Comparison of ENCODE assay signal across 8 cellular contexts in genomic region chr5:6705088-6705487, GRCh38. TPM values are rescaled to one million over a fixed set of nuclear protein-coding genes. Genes with fewer than 3 reads are reported as not detected.
DNase-seq lines count a peak whose midpoint lies in the region; ATAC-seq and TF ChIP-seq lines count a peak whose summit lies in the region.

No MANE protein-coding gene starts in this region.

- DNase-seq in GM10248 (ENCODE audit: extremely low spot score), result peak; percentile 72
- peak; percentile 28 for DNase-seq in KBM-7
- DNase-seq in heart right ventricle, result no peak
- DNase-seq in NCI-H2029 treated with DMSO at 0.1 percent for 48 hours (lab: John Stamatoyannopoulos, UW), result no peak
- DNase-seq in NCI-H510A (lab: John Stamatoyannopoulos, UW), result no peak
- no peak for DNase-seq in germinal center (ENCODE audit: low spot score)
- DNase-seq in testis, result no peak

- in situ Hi-C loops in KBM-7 (cut with MboI; ENCODE audit: low pct_unique_long_range_greater_than_20kb, low sequenced_read_pairs), result no loop called here

- 59 to 62% methylated on average over 6 of the region's 6 CpGs for WGBS in heart right ventricle, 2 donors
- WGBS in testis, 2 donors, result 77 to 79% methylated on average over 6 of the region's 6 CpGs

- H3K4me3 ChIP-seq in heart right ventricle, result no peak overlapping the region
- no peak overlapping the region for H3K4me3 ChIP-seq in testis

- POLR2A ChIA-PET in GM10248 (lab: Yijun Ruan, JAX), result no interaction called here

- peak; percentile 62 for ATAC-seq in GM21423 (IDR thresholded peaks at IDR 0.05; ENCODE audit: unreplicated experiment)
- peak in 6 of 8 donors; percentile 5 to 42 (median 16) for ATAC-seq in heart right ventricle

- H3K27me3 ChIP-seq in heart right ventricle (no peaks in the 10 kb centered on the region), testis (no peaks in the 10 kb centered on the region)

- CTCF ChIA-PET in GM10248 (lab: Yijun Ruan, JAX), result interaction anchor here (1.0 to 1.4 kb wide), 2 partner anchors 9 to 40 kb away, joined by 4 read pairs; no protein-coding TSS in a partner anchor

- H3K36me3 ChIP-seq in heart right ventricle (no peaks in the 10 kb centered on the region), testis (ENCODE audit: low read depth, missing control alignments) (no peaks in the 10 kb centered on the region)

- TF ChIP-seq POLR2A in testis (IDR thresholded peaks at IDR 0.05), result no peak

- H3K4me1 ChIP-seq in heart right ventricle, result peaks cover 12 to 32% (median 22%) of the 10 kb centered on the region in 9 donors
- no peaks in the 10 kb centered on the region for H3K4me1 ChIP-seq in testis

- intact Hi-C loops in heart right ventricle (cut with DNase I), result no loop called here
- intact Hi-C loops in testis (cut with DNase I; ENCODE audit: low total_unique reads), result no loop called here

- peak overlapping the region in 9 of 10 donors; percentile 77 to 91 (median 88) for H3K27ac ChIP-seq in heart right ventricle
- no peak overlapping the region for H3K27ac ChIP-seq in testis

- no peaks in the 10 kb centered on the region for H3K9me3 ChIP-seq in heart right ventricle
- H3K9me3 ChIP-seq in testis, result no peaks in the 10 kb centered on the region

- TF ChIP-seq CTCF in GM10248 (IDR thresholded peaks at IDR 0.05; ENCODE audit: control extremely low read depth, extremely low read depth, low read depth, missing control alignments) (no peak), heart right ventricle (IDR thresholded peaks at IDR 0.05) (no peak), testis (IDR thresholded peaks at IDR 0.05) (no peak)

RNA-seq across cellular contexts. Expression of gene TENT4A, which starts 8.1 kb away (rescaled TPM):
- total RNA-seq in heart right ventricle (10 to 100 TPM in 8 of 10 donors, 1 to 10 TPM in 2; 8.8 to 13.7 (median 11.7) TPM), testis (10 to 100 TPM; 46.2 to 51.3 TPM)
- polyA plus RNA-seq in heart right ventricle (1 to 10 TPM; 4.2 to 8.9 TPM), testis (ENCODE audit: insufficient read depth, low read depth, low replicate concordance) (23.1 TPM)

Comparison
In these comparisons a context has a peak if more than half of its experiments do, and no peak if none do; other contexts are left out.
1. DNase-seq: peak in GM10248 (single experiment) and KBM-7 (single experiment); none in heart right ventricle (0 of 2), NCI-H2029 treated with DMSO at 0.1 percent for 48 hours (single experiment), NCI-H510A (single experiment), germinal center (single experiment) and testis (single experiment).
2. H3K27ac ChIP-seq: peak in heart right ventricle (9 of 10); none in testis (0 of 2).